Comparison of ENCODE assay signal across 8 cellular contexts in the genomic region with DNA sequence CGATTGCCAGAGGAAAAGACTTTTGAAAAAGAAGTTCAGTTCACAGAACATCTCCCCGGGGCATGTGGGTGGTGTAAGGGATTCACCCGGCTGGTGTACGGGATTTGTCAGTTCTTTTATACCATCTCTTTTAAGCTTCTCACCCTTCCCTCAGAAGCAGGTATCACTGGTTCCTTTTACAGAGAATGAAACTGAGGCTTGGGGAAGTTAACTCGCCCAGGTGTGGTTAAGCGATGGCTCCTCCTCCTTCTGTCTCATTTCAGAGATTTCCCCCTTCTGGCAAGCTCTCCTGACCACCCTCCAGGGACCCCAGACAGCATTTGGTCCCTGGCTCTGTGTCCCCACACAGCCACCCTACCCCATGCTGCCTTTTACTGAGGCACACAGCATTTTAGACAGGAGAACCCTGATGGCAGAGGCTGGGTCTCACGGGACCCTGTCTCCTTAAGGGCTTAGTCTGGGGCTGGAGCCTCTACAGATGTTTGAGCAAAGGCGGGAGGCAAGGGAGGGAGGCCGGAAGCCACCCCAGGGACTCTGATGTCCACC. TPM values are rescaled to one million over a fixed set of nuclear protein-coding genes. Genes with fewer than 3 reads are reported as not detected.
A peak's percentile ranks its signal among the peaks of the same experiment; 100 is the strongest.
DNase-seq lines count a peak whose midpoint lies in the region; ATAC-seq and TF ChIP-seq lines count a peak whose summit lies in the region.

No MANE protein-coding gene starts in this region.

- DNase-seq in activated T-helper 1 cell treated with anti-CD3 and anti-CD28 coated beads, Interleukin-12 subunit alpha, Interleukin-12 subunit beta, Interleukin-2, Interleukin-4 antibody, amounts not matched to agents 30 ng/mL and 10 ng/mL and 1 ng/mL, durations not matched to agents 14 hours and 24 hours and 36 hours (ENCODE audit: low spot score): peak; percentile 49
- no peak for DNase-seq in posterior cingulate gyrus
- DNase-seq in NCI-H510A treated with DMSO at 0.1 percent for 48 hours (lab: John Stamatoyannopoulos, UW): no peak
- no peak for DNase-seq in pons (ENCODE audit: low spot score)
- DNase-seq in SKM-1 treated with dmso at 0.1 percent for 144 hours (lab: John Stamatoyannopoulos, UW; ENCODE audit: unreplicated experiment): no peak

- H3K27me3 Mint-ChIP-seq in activated T-helper 1 cell treated with anti-CD3 and anti-CD28 coated beads, Interleukin-12 subunit alpha, Interleukin-12 subunit beta, Interleukin-2, Interleukin-4 antibody, amounts not matched to agents 30 ng/mL and 10 ng/mL and 1 ng/mL, durations not matched to agents 14 hours and 24 hours and 36 hours (ENCODE audit: insufficient read depth): no peaks in the 10 kb centered on the region
- H3K27me3 Mint-ChIP-seq in nephron (ENCODE audit: low read depth): peaks cover 5% of the 10 kb centered on the region

- peak overlapping the region; percentile 95 for H3K27ac Mint-ChIP-seq in activated T-helper 1 cell treated with anti-CD3 and anti-CD28 coated beads, Interleukin-12 subunit alpha, Interleukin-12 subunit beta, Interleukin-2, Interleukin-4 antibody, amounts not matched to agents 30 ng/mL and 10 ng/mL and 1 ng/mL, durations not matched to agents 14 hours and 24 hours and 36 hours
- H3K27ac Mint-ChIP-seq in nephron: peak overlapping the region; percentile 53 to 68 (median 68)

- intact Hi-C loops in activated T-helper 1 cell treated with anti-CD3 and anti-CD28 coated beads, Interleukin-12 subunit alpha, Interleukin-12 subunit beta, Interleukin-2, Interleukin-4 antibody, amounts not matched to agents 30 ng/mL and 10 ng/mL and 1 ng/mL, durations not matched to agents 14 hours and 24 hours and 36 hours (cut with micrococcal nuclease): loop anchor here (1.0 to 5.0 kb wide), 8 partner anchors 12 to 734 kb away; a partner anchor contains a TSS
- intact Hi-C loops in posterior cingulate gyrus (cut with DNase I): no loop called here

- ATAC-seq in GM19397 (IDR thresholded peaks at IDR 0.05; ENCODE audit: unreplicated experiment) (peak; percentile 22), HG03378 (IDR thresholded peaks at IDR 0.05; ENCODE audit: unreplicated experiment) (peak; percentile 29)

- peak overlapping the region; percentile 76 for H3K4me3 Mint-ChIP-seq in activated T-helper 1 cell treated with anti-CD3 and anti-CD28 coated beads, Interleukin-12 subunit alpha, Interleukin-12 subunit beta, Interleukin-2, Interleukin-4 antibody, amounts not matched to agents 30 ng/mL and 10 ng/mL and 1 ng/mL, durations not matched to agents 14 hours and 24 hours and 36 hours
- H3K4me3 Mint-ChIP-seq in nephron: peak overlapping the region in 2 of 3 experiments; percentile 34 to 44

- H3K4me1 Mint-ChIP-seq in activated T-helper 1 cell treated with anti-CD3 and anti-CD28 coated beads, Interleukin-12 subunit alpha, Interleukin-12 subunit beta, Interleukin-2, Interleukin-4 antibody, amounts not matched to agents 30 ng/mL and 10 ng/mL and 1 ng/mL, durations not matched to agents 14 hours and 24 hours and 36 hours (ENCODE audit: low read depth): peaks cover 76% of the 10 kb centered on the region
- H3K4me1 Mint-ChIP-seq in nephron: peaks cover 32% of the 10 kb centered on the region

- TF ChIP-seq CTCF in nephron (IDR thresholded peaks at IDR 0.05; ENCODE audit: unreplicated experiment in 3 of 3): no peak

- peaks cover 8% of the 10 kb centered on the region for H3K36me3 Mint-ChIP-seq in activated T-helper 1 cell treated with anti-CD3 and anti-CD28 coated beads, Interleukin-12 subunit alpha, Interleukin-12 subunit beta, Interleukin-2, Interleukin-4 antibody, amounts not matched to agents 30 ng/mL and 10 ng/mL and 1 ng/mL, durations not matched to agents 14 hours and 24 hours and 36 hours (ENCODE audit: low read depth)
- no peaks in the 10 kb centered on the region for H3K36me3 Mint-ChIP-seq in nephron (ENCODE audit: low read depth)

- no peaks in the 10 kb centered on the region for H3K9me3 Mint-ChIP-seq in activated T-helper 1 cell treated with anti-CD3 and anti-CD28 coated beads, Interleukin-12 subunit alpha, Interleukin-12 subunit beta, Interleukin-2, Interleukin-4 antibody, amounts not matched to agents 30 ng/mL and 10 ng/mL and 1 ng/mL, durations not matched to agents 14 hours and 24 hours and 36 hours
- no peaks in the 10 kb centered on the region for H3K9me3 Mint-ChIP-seq in nephron

RNA-seq across cellular contexts. Expression of a gene that starts 2.8 kb away (rescaled TPM):
- 139 and 140 TPM in 2 replicates for total RNA-seq in activated T-helper 1 cell treated with anti-CD3 and anti-CD28 coated beads, Interleukin-12 subunit alpha, Interleukin-12 subunit beta, Interleukin-2, Interleukin-4 antibody, amounts not matched to agents 30 ng/mL and 10 ng/mL and 1 ng/mL, durations not matched to agents 14 hours and 24 hours and 36 hours
